9 cellular contexts compared by ENCODE assay signal in genomic region chr1:115829023-115829674, GRCh38. TPM values are rescaled to one million over a fixed set of nuclear protein-coding genes. Genes with fewer than 3 reads are reported as not detected.
A peak's percentile ranks its signal among the peaks of the same experiment; 100 is the strongest.
DNase-seq lines count a peak whose midpoint lies in the region; ATAC-seq and TF ChIP-seq lines count a peak whose summit lies in the region.
"Had no signal": no experiment of that assay in that cellular context is flagged by ENCODE, and none has a peak within 500 bp of the region (broad histone marks: within the 10 kb centered on the region; RNA-seq: fewer than 3 reads in every experiment).

No MANE protein-coding gene starts in this region.

- H3K4me3 ChIP-seq in AG04449 (ENCODE audit: low read depth, low read length) (peak overlapping the region; percentile 10; the same call in 1 of the 2 replicates), HFF-Myc (replicated peaks; ENCODE audit: low read depth, low read length) (no peak overlapping the region), iPS-18a (ENCODE audit: low read length) (peak overlapping the region; percentile 85), thyroid gland (replicated peaks in 1 of 3) (peak overlapping the region in 1 of 3 donors; percentile 31)

- H3K4me1 Mint-ChIP-seq in stimulated activated effector memory CD8-positive, alpha-beta T cell treated with anti-CD3 and anti-CD28 coated beads, Interleukin-12 subunit alpha, Interleukin-12 subunit beta, amount 100 ng/mL, for 72 hours = peaks cover 10% of the 10 kb centered on the region

- no peak overlapping the region for H3K27ac ChIP-seq in iPS-18a (ENCODE audit: low read length)
- H3K27ac ChIP-seq in thyroid gland = no peak overlapping the region

- 82 to 85% methylated on average over 20 of the region's 20 CpGs for WGBS in thyroid gland, 2 donors

- CTCF ChIA-PET in AG04449 (lab: Yijun Ruan, JAX) = interaction anchor here (1.8 kb wide), 1 partner anchor 152 kb away, joined by 4 read pairs; no protein-coding TSS in a partner anchor

- H3K27ac Mint-ChIP-seq in stimulated activated effector memory CD8-positive, alpha-beta T cell treated with anti-CD3 and anti-CD28 coated beads, Interleukin-12 subunit alpha, Interleukin-12 subunit beta, amount 100 ng/mL, for 72 hours = no peak overlapping the region

- H3K9me3 ChIP-seq in iPS-18a (ENCODE audit: control insufficient read depth, low read depth, low read length) (no peaks in the 10 kb centered on the region), thyroid gland (no peaks in the 10 kb centered on the region)
- H3K9me3 ChIP-seq: body of pancreas had no signal

- peaks cover 14% of the 10 kb centered on the region for H3K4me1 ChIP-seq in iPS-18a (ENCODE audit: control insufficient read depth, low read depth, low read length)
- peaks cover 7 to 11% of the 10 kb centered on the region in 2 donors for H3K4me1 ChIP-seq in thyroid gland

- no peak for TF ChIP-seq POLR2A in thyroid gland (IDR thresholded peaks at IDR 0.05)

- DNase-seq in AG04449 (ENCODE audit: low read depth, low spot score) (peak; percentile 46), HFF-Myc (ENCODE audit: extremely low read depth, low read depth) (peak; percentile 60), amniotic stem cell (lab: John Stamatoyannopoulos, UW) (peak; percentile 89), thyroid gland (no peak), NCI-H1436 treated with DMSO at 0.1 percent for 48 hours (lab: John Stamatoyannopoulos, UW) (no peak), GM10266 (ENCODE audit: extremely low spot score) (no peak)
- DNase-seq in stimulated activated effector memory CD8-positive, alpha-beta T cell treated with anti-CD3 and anti-CD28 coated beads, Interleukin-12 subunit alpha, Interleukin-12 subunit beta, amount 100 ng/mL, for 72 hours (ENCODE audit: low spot score in 2 of 2) = no peak

- no peak for ATAC-seq in stimulated activated effector memory CD8-positive, alpha-beta T cell treated with anti-CD3 and anti-CD28 coated beads, Interleukin-12 subunit alpha, Interleukin-12 subunit beta, amount 100 ng/mL, for 72 hours

- H3K36me3 ChIP-seq in iPS-18a (ENCODE audit: control insufficient read depth, low read depth, low read length) = no peaks in the 10 kb centered on the region
- H3K36me3 ChIP-seq in thyroid gland = no peaks in the 10 kb centered on the region

- no peaks in the 10 kb centered on the region for H3K9me3 Mint-ChIP-seq in stimulated activated effector memory CD8-positive, alpha-beta T cell treated with anti-CD3 and anti-CD28 coated beads, Interleukin-12 subunit alpha, Interleukin-12 subunit beta, amount 100 ng/mL, for 72 hours

- H3K36me3 Mint-ChIP-seq in stimulated activated effector memory CD8-positive, alpha-beta T cell treated with anti-CD3 and anti-CD28 coated beads, Interleukin-12 subunit alpha, Interleukin-12 subunit beta, amount 100 ng/mL, for 72 hours = no peaks in the 10 kb centered on the region

- TF ChIP-seq CTCF in AG04449 (IDR thresholded peaks at IDR 0.05; ENCODE audit: insufficient read depth, low read length, missing control alignments) (no peak), HFF-Myc (IDR thresholded peaks at IDR 0.05; ENCODE audit: low read depth, low read length, missing control alignments) (no peak), thyroid gland (IDR thresholded peaks at IDR 0.05) (no peak), GM10266 (IDR thresholded peaks at IDR 0.05; ENCODE audit: control insufficient read depth, insufficient read depth, low read depth, missing control alignments) (no peak)

- peak overlapping the region; percentile 43 for H3K4me3 Mint-ChIP-seq in stimulated activated effector memory CD8-positive, alpha-beta T cell treated with anti-CD3 and anti-CD28 coated beads, Interleukin-12 subunit alpha, Interleukin-12 subunit beta, amount 100 ng/mL, for 72 hours

- H3K9ac ChIP-seq in iPS-18a (ENCODE audit: low read length) = no peak overlapping the region

- POLR2A ChIA-PET in AG04449 (lab: Yijun Ruan, JAX) = no interaction called here

- peaks cover 22% of the 10 kb centered on the region for H3K27me3 ChIP-seq in iPS-18a (ENCODE audit: control insufficient read depth, insufficient read depth, low read length)
- H3K27me3 ChIP-seq in thyroid gland = no peaks in the 10 kb centered on the region
- H3K27me3 ChIP-seq: body of pancreas had no signal

- intact Hi-C loops in thyroid gland (cut with DNase I) = no loop called here

RNA-seq across cellular contexts. Expression of gene NHLH2, which starts 11.8 kb away (rescaled TPM):
- not detected for total RNA-seq in thyroid gland
- total RNA-seq: body of pancreas had no signal

Comparison
In these comparisons a context has a peak if more than half of its experiments do, and no peak if none do; other contexts are left out.
1. DNase-seq: peak in AG04449 (single experiment), HFF-Myc (single experiment) and amniotic stem cell (single experiment); none in stimulated activated effector memory CD8-positive, alpha-beta T cell treated with anti-CD3 and anti-CD28 coated beads, Interleukin-12 subunit alpha, Interleukin-12 subunit beta, amount 100 ng/mL, for 72 hours (0 of 2), thyroid gland (0 of 2), NCI-H1436 treated with DMSO at 0.1 percent for 48 hours (single experiment) and GM10266 (single experiment).